In genomic region chr7:98559958-98560357, GRCh38 we compare ENCODE assay signal across 15 cellular contexts. TPM values are rescaled to one million over a fixed set of nuclear protein-coding genes. Genes with fewer than 3 reads are reported as not detected.
DNase-seq lines count a peak whose midpoint lies in the region; ATAC-seq and TF ChIP-seq lines count a peak whose summit lies in the region.
"Had no signal": no experiment of that assay in that cellular context is flagged by ENCODE, and none has a peak within 500 bp of the region (broad histone marks: within the 10 kb centered on the region; RNA-seq: fewer than 3 reads in every experiment).

No MANE protein-coding gene starts in this region.

- H3K79me1 ChIP-seq in H9 (ENCODE audit: insufficient read depth, low read depth, low read length, poor library complexity, severe bottlenecking), result no peaks in the 10 kb centered on the region

- H3K36me3 ChIP-seq in BLaER1 (no peaks in the 10 kb centered on the region), PC-3 (ENCODE audit: low read depth, low read length) (no peaks in the 10 kb centered on the region), psoas muscle (ENCODE audit: insufficient read depth in 1 of 2, low read depth in 1 of 2) (no peaks in the 10 kb centered on the region)
- H3K36me3 ChIP-seq: cardiac muscle cell had no signal

- H2BK5ac ChIP-seq in H9 (ENCODE audit: insufficient read length, low read length), result no peak overlapping the region

- no peak overlapping the region for H3K4ac ChIP-seq in H9 (ENCODE audit: low read depth, low read length)

- H3K23me2 ChIP-seq in H9 (ENCODE audit: insufficient read length, low read depth, low read length, poor library complexity, severe bottlenecking), result no peaks in the 10 kb centered on the region

- POLR2A ChIA-PET in PC-3 (lab: Charles Lee; ENCODE audit: unreplicated experiment), result no interaction called here

- H2AFZ ChIP-seq in H9 (ENCODE audit: low read length), result no peak overlapping the region
- H2AFZ ChIP-seq in PC-3 (ENCODE audit: low read length), result no peak overlapping the region

- no peak overlapping the region for H4K8ac ChIP-seq in H9 (replicated peaks; ENCODE audit: insufficient read length, low read depth, low read length)

- no peaks in the 10 kb centered on the region for H3K9me2 ChIP-seq in PC-3 (replicated peaks; ENCODE audit: low read length)

- no peaks in the 10 kb centered on the region for H3K79me2 ChIP-seq in H9 (ENCODE audit: insufficient read depth, low read length)
- H3K79me2 ChIP-seq in PC-3 (ENCODE audit: low read length), result no peaks in the 10 kb centered on the region

- H3K27ac ChIP-seq in BLaER1 (no peak overlapping the region), H9 (ENCODE audit: insufficient read length, low read depth, low read length) (no peak overlapping the region), PC-3 (ENCODE audit: low read length) (no peak overlapping the region), psoas muscle (no peak overlapping the region)
- H3K27ac ChIP-seq: cardiac muscle cell had no signal

- H3K18ac ChIP-seq in H9 (ENCODE audit: insufficient read length, low read depth, low read length), result no peak overlapping the region

- ATAC-seq in PC-3 (no peak), psoas muscle (no peak)

- H3K4me2 ChIP-seq in BLaER1, result peak overlapping the region; percentile 27
- H3K4me2 ChIP-seq in H9 (ENCODE audit: insufficient read depth, insufficient read length, low read length), result no peak overlapping the region
- no peak overlapping the region for H3K4me2 ChIP-seq in PC-3 (ENCODE audit: low read length)

- CTCF ChIA-PET in PC-3 (lab: Charles Lee), result no interaction called here

- no peak overlapping the region for H2BK15ac ChIP-seq in H9 (ENCODE audit: low read depth, low read length)

- H4K91ac ChIP-seq in H9 (ENCODE audit: insufficient read length, low read depth, low read length), result no peak overlapping the region

- no peak overlapping the region for H2BK120ac ChIP-seq in H9 (ENCODE audit: low read depth, low read length, poor library complexity, severe bottlenecking)

- no peak overlapping the region for H3K4me3 Mint-ChIP-seq in H9
- H3K4me3 Mint-ChIP-seq: activated naive CD8-positive, alpha-beta T cell had no signal

- no peak overlapping the region for H3K56ac ChIP-seq in H9 (ENCODE audit: insufficient read length, low read depth, low read length)

- H3K23ac ChIP-seq in H9 (ENCODE audit: insufficient read length, low read depth, low read length), result no peak overlapping the region

- no peak for TF ChIP-seq CTCF in H9 (conservative IDR thresholded peaks at IDR 0.05)
- TF ChIP-seq CTCF in PC-3 (conservative IDR thresholded peaks at IDR 0.05; ENCODE audit: low read depth, low read length), result no peak
- no peak for TF ChIP-seq CTCF in psoas muscle (IDR thresholded peaks at IDR 0.05)

- no peak overlapping the region for H4K5ac ChIP-seq in H9 (ENCODE audit: insufficient read length, low read depth, low read length)

- H3K9me3 ChIP-seq in BLaER1, result peaks cover 30% of the 10 kb centered on the region
- H3K9me3 ChIP-seq in H9 (ENCODE audit: control insufficient read depth, low read depth, low read length), result no peaks in the 10 kb centered on the region
- no peaks in the 10 kb centered on the region for H3K9me3 ChIP-seq in PC-3 (ENCODE audit: low read length)
- no peaks in the 10 kb centered on the region for H3K9me3 ChIP-seq in psoas muscle

- H3K4me1 ChIP-seq in BLaER1 (peaks cover 29% of the 10 kb centered on the region), H9 (ENCODE audit: insufficient read depth, low read length) (no peaks in the 10 kb centered on the region), PC-3 (ENCODE audit: insufficient read depth, low read length) (peaks cover 18% of the 10 kb centered on the region; the same call in 1 of the 2 replicates), psoas muscle (no peaks in the 10 kb centered on the region)

- no peak overlapping the region for H2BK20ac ChIP-seq in H9 (ENCODE audit: low read depth, low read length, poor library complexity, severe bottlenecking)

- peak; percentile 71 for DNase-seq in H9
- peak; percentile 16 for DNase-seq in PC-3
- peak; percentile 54 for DNase-seq in iPS DF 19.7 (ENCODE audit: low read depth, low spot score)
- no peak for DNase-seq in cardiac septum (ENCODE audit: low spot score)
- no peak for DNase-seq in effector CD8-positive, alpha-beta T cell (lab: John Stamatoyannopoulos, UW)
- no peak for DNase-seq in psoas muscle
- no peak for DNase-seq in effector CD4-positive, alpha-beta T cell
- DNase-seq: activated CD4-positive, alpha-beta T cell treated with anti-CD3 and anti-CD28 coated beads for 48 hours; DMS153; MV-4-11; NCI-H510A treated with DMSO at 0.1 percent for 48 hours; Right ventricle myocardium superior had no signal

- no peak overlapping the region; the same call in 1 of the 2 replicates for H3K14ac ChIP-seq in H9 (ENCODE audit: insufficient read depth, low read length)

- H3K27ac Mint-ChIP-seq in H9, result no peak overlapping the region
- H3K27ac Mint-ChIP-seq: activated naive CD8-positive, alpha-beta T cell had no signal

- no TSS peak for BruUV-seq in PC-3 (replicated peaks; lab: Mats Ljungman, UMichigan)

- H4K20me1 ChIP-seq in BLaER1 (no peaks in the 10 kb centered on the region), H9 (ENCODE audit: control insufficient read depth, insufficient read depth, insufficient read length) (no peaks in the 10 kb centered on the region), PC-3 (ENCODE audit: low read length) (no peaks in the 10 kb centered on the region)

- H2AK5ac ChIP-seq in H9 (ENCODE audit: insufficient read length, low read length), result no peak overlapping the region

- no peak overlapping the region for H2BK12ac ChIP-seq in H9 (ENCODE audit: insufficient read length, low read depth, low read length)

- WGBS in H9 (ENCODE audit: extremely low coverage, insufficient read length, low lambda C conversion rate), result no CpG with 5 or more reads among the region's 3 CpGs
- 42 to 49% (median 48%) methylated on average over 3 of the region's 3 CpGs for WGBS in psoas muscle, 3 donors

- 0 out of 4 replicates have a peak, but pooled peaks cover 0 to 3% of the 10 kb centered on the region in 2 experiments for H3K4me1 Mint-ChIP-seq in H9

- H3K27me3 Mint-ChIP-seq in H9 (ENCODE audit: low read depth), result peaks cover 16% of the 10 kb centered on the region

- H3K36me3 Mint-ChIP-seq in H9 (ENCODE audit: insufficient read depth in 1 of 3, low read depth in 3 of 3), result peaks cover 2 to 21% (median 6%) of the 10 kb centered on the region in 3 experiments; a peak in 6 of 7 replicates
- H3K36me3 Mint-ChIP-seq: activated naive CD8-positive, alpha-beta T cell had no signal

- H3K4me3 ChIP-seq in BLaER1, result no peak overlapping the region
- H3K4me3 ChIP-seq in PC-3 (ENCODE audit: low read length), result no peak overlapping the region
- H3K4me3 ChIP-seq in psoas muscle, result no peak overlapping the region
- H3K4me3 ChIP-seq: cardiac muscle cell had no signal

- no peaks in the 10 kb centered on the region for H3F3A ChIP-seq in PC-3 (ENCODE audit: low read length, unreplicated experiment)

- H3T11ph ChIP-seq in H9 (ENCODE audit: low read length), result no peak overlapping the region

- no peak overlapping the region for H3K9ac ChIP-seq in BLaER1
- H3K9ac ChIP-seq in H9 (ENCODE audit: extremely low read depth, insufficient read length, low read length), result no peak overlapping the region
- no peak overlapping the region for H3K9ac ChIP-seq in PC-3 (ENCODE audit: low read length)

- H3K27me3 ChIP-seq in BLaER1 (no peaks in the 10 kb centered on the region), H9 (ENCODE audit: insufficient read depth, low read length) (no peaks in the 10 kb centered on the region), PC-3 (ENCODE audit: low read length) (no peaks in the 10 kb centered on the region), psoas muscle (ENCODE audit: insufficient read depth in 3 of 3, low read length in 2 of 3) (peaks cover 0 to 4% (median 0%) of the 10 kb centered on the region in 3 donors)
- H3K27me3 ChIP-seq: cardiac muscle cell had no signal

- intact Hi-C loops in PC-3 (cut with micrococcal nuclease) (no loop called here), cardiac septum (cut with DNase I) (no loop called here), psoas muscle (cut with DNase I) (no loop called here)

- H3K9me3 Mint-ChIP-seq in H9, result peaks cover 24 to 31% of the 10 kb centered on the region in 2 experiments

RNA-seq across cellular contexts. Expression of gene NPTX2, which starts 57.1 kb away (rescaled TPM):
- total RNA-seq in H9 (2021) (8.1 and 8.4 TPM in 2 replicates), PC-3 (2014; rRNA removed) (not detected in 2 replicates), cardiac septum (0.43 TPM), psoas muscle (1 to 10 TPM; 1.3 to 8.7 (median 3.7) TPM)
- polyA plus RNA-seq in psoas muscle, result 1 to 10 TPM; 2.1 to 8.3 (median 6.8) TPM
- total RNA-seq: cardiac muscle cell had no signal
- polyA plus RNA-seq: cardiac muscle cell had no signal

Comparison
In these comparisons a context has a peak if more than half of its experiments do, and no peak if none do; other contexts are left out.
1. DNase-seq: peak in H9 (single experiment), PC-3 (single experiment) and iPS DF 19.7 (single experiment); none in cardiac septum (single experiment), effector CD8-positive, alpha-beta T cell (single experiment), psoas muscle (0 of 2) and effector CD4-positive, alpha-beta T cell (single experiment).